10 cellular contexts compared by ENCODE assay signal in the genomic region with DNA sequence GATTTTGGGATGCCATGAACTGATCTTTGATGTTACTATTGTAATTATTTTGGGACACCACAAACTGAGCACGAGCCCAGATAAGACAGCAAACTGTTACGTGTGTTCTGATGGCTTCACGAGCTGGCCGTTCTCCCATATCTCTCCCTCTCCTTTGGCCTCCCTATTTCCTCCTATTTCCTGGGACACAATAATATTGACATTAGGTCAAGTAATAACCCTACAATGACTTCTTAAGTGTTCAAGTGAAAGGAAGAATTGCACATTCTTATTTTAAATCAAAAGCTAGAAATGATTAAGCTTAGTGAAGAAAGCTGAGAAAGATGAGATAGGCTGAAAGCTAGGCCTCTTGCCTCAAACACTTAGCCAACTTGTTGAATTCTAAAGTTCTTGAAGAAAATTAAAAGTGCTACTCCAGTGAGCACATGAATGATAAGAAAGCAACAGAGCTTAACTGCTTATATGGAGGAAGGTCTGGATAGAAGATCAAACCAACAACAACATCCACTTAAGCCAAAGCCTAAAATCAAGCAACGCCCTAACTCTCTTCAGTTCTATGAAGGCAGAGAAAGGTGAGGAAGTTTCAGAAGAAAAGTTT.
"Had no signal": no experiment of that assay in that cellular context is flagged by ENCODE, and none has a peak within 500 bp of the region (broad histone marks: within the 10 kb centered on the region; RNA-seq: fewer than 3 reads in every experiment).

No MANE protein-coding gene starts in this region.

- H3K4me3 ChIP-seq: GM23248, HAP-1 had no signal

- H3K9me3 ChIP-seq: HAP-1 had no signal

- H3K4me1 Mint-ChIP-seq: IgD-negative memory B cell had no signal

- H3K27ac ChIP-seq: GM23248, HL-60 had no signal

- DNase-seq: GM23248, GOT3, H7, HFFc6, KBM-7 had no signal

- H3K4me1 ChIP-seq: HAP-1 had no signal

- H3K36me3 Mint-ChIP-seq: IgD-negative memory B cell had no signal

- H3K36me3 ChIP-seq: HAP-1 had no signal

- H3K27me3 Mint-ChIP-seq: IgD-negative memory B cell had no signal

- ATAC-seq: HCT116, HepG2 had no signal

- H3K4me3 Mint-ChIP-seq: HFFc6, IgD-negative memory B cell had no signal

- H3K27ac Mint-ChIP-seq: HFFc6, IgD-negative memory B cell had no signal
